29 cellular contexts compared by ENCODE assay signal in the genomic region with DNA sequence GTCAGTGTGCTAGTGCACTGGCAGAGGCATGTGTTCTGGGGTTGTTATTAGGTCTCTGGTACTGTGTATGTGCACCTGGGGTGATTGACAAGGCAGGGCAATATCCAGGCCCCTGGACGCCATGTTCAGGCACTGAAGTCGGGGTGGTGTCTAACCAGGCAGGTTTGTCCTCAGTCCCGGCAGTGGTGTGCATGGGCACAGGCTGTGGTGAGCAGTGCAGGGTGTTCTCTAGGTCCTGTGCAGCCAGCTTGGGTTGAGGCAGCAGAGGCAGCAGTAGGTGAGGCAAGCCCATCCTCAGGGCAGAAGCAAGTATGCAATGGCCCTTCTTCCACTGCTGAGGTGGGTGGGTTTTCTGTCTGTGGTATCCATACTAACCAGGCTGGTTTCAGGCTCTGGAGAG.
"Had no signal": no experiment of that assay in that cellular context is flagged by ENCODE, and none has a peak within 500 bp of the region (broad histone marks: within the 10 kb centered on the region; RNA-seq: fewer than 3 reads in every experiment).

No MANE protein-coding gene starts in this region.

- H2AFZ ChIP-seq: hepatocyte, parathyroid adenoma had no signal

- H3K27me3 ChIP-seq: ascending aorta, gastrocnemius medialis, hepatocyte, right atrium auricular region, stomach, thyroid gland had no signal

- FAIRE-seq: TTC549, urothelium cell line had no signal

- H3K27me3 Mint-ChIP-seq: activated naive CD8-positive, alpha-beta T cell treated with anti-CD3 and anti-CD28 coated beads, Interleukin-2, amount 10 ng/mL, durations not matched to agents 7 days and 5 days had no signal

- H3K36me3 Mint-ChIP-seq: activated naive CD8-positive, alpha-beta T cell treated with anti-CD3 and anti-CD28 coated beads, Interleukin-2, amount 10 ng/mL, durations not matched to agents 7 days and 5 days; mesothelial cell of epicardium; naive B cell; stimulated activated naive B cell treated with anti-CD40 and anti-IgM and Interleukin-4, amounts not matched to agents 10 μg/mL and 1 μg/mL and 100 μg/mL, for 72 hours had no signal

- DNase-seq: activated CD4-positive, alpha-beta T cell treated with anti-CD3 and anti-CD28 coated beads for 48 hours; activated CD4-positive, alpha-beta T cell treated with anti-CD3 and anti-CD28 coated beads, Interleukin-2, amount 50 U/mL, for 48 hours; activated CD8-positive, alpha-beta memory T cell treated with anti-CD3 and anti-CD28 coated beads for 24 hours; activated effector memory CD4-positive, alpha-beta T cell treated with anti-CD3 and anti-CD28 coated beads, Interleukin-2, amount 50 U/mL, for 16 hours; activated naive CD4-positive, alpha-beta T cell treated with anti-CD3 and anti-CD28 coated beads for 36 hours; activated naive CD8-positive, alpha-beta T cell treated with anti-CD3 and anti-CD28 coated beads, Interleukin-2, amount 10 ng/mL, durations not matched to agents 7 days and 5 days; central memory CD4-positive, alpha-beta T cell; effector CD8-positive, alpha-beta T cell; gastrocnemius medialis; left cardiac atrium; mammary epithelial cell; naive B cell; occipital lobe; stimulated activated CD4-positive, alpha-beta T cell treated with anti-CD3 and anti-CD28 coated beads, Interleukin-1b, Interleukin-23, amount 100 ng/mL, for 48 hours; stimulated activated CD4-positive, alpha-beta T cell treated with anti-CD3 and anti-CD28 coated beads, Interleukin-4, amount 100 ng/mL, for 4 hours; stimulated activated CD8-positive, alpha-beta memory T cell treated with anti-CD3 and anti-CD28 coated beads, Interleukin-4, amount 100 ng/mL, for 48 hours; stimulated activated naive B cell treated with anti-CD40 and anti-IgM and Interleukin-4, amounts not matched to agents 10 μg/mL and 1 μg/mL and 100 μg/mL, for 72 hours; stomach; thyroid gland; WERI-Rb-1 had no signal

- H3K79me2 ChIP-seq: hepatocyte, parathyroid adenoma had no signal

- H3K36me3 ChIP-seq: ascending aorta, gastrocnemius medialis, right atrium auricular region, stomach, thyroid gland, WERI-Rb-1 had no signal

- H3K27ac ChIP-seq: ascending aorta, gastrocnemius medialis, hepatocyte, parathyroid adenoma, right atrium auricular region, stomach, thyroid gland, WERI-Rb-1 had no signal

- H3K4me3 Mint-ChIP-seq: activated naive CD4-positive, alpha-beta T cell treated with anti-CD3 and anti-CD28 coated beads for 36 hours; activated naive CD8-positive, alpha-beta T cell treated with anti-CD3 and anti-CD28 coated beads, Interleukin-2, amount 10 ng/mL, durations not matched to agents 7 days and 5 days; mesothelial cell of epicardium; stimulated activated naive B cell treated with anti-CD40 and anti-IgM and Interleukin-4, amounts not matched to agents 10 μg/mL and 1 μg/mL and 100 μg/mL, for 72 hours had no signal

- H3K4me2 ChIP-seq: hepatocyte, smooth muscle cell had no signal

- H3K4me3 ChIP-seq: ascending aorta, gastrocnemius medialis, hepatocyte, right atrium auricular region, smooth muscle cell, stomach, thyroid gland had no signal

- H3K4me1 Mint-ChIP-seq: activated naive CD8-positive, alpha-beta T cell treated with anti-CD3 and anti-CD28 coated beads, Interleukin-2, amount 10 ng/mL, durations not matched to agents 7 days and 5 days; naive B cell had no signal

- H3K9me3 Mint-ChIP-seq: activated naive CD8-positive, alpha-beta T cell treated with anti-CD3 and anti-CD28 coated beads, Interleukin-2, amount 10 ng/mL, durations not matched to agents 7 days and 5 days had no signal

- H3K9me3 ChIP-seq: gastrocnemius medialis, thyroid gland had no signal

- ATAC-seq: activated CD4-positive, CD25-positive, alpha-beta regulatory T cell treated with anti-CD3 and anti-CD28 coated beads, Interleukin-2, amount 50 U/mL, for 24 hours; gastrocnemius medialis; left cardiac atrium had no signal

- H3K4me1 ChIP-seq: ascending aorta, gastrocnemius medialis, parathyroid adenoma, right atrium auricular region, stomach, thyroid gland had no signal

- H3K9ac ChIP-seq: parathyroid adenoma had no signal

- H3K27ac Mint-ChIP-seq: activated naive CD4-positive, alpha-beta T cell treated with anti-CD3 and anti-CD28 coated beads for 36 hours; activated naive CD8-positive, alpha-beta T cell treated with anti-CD3 and anti-CD28 coated beads, Interleukin-2, amount 10 ng/mL, durations not matched to agents 7 days and 5 days; mesothelial cell of epicardium; naive B cell; stimulated activated naive B cell treated with anti-CD40 and anti-IgM and Interleukin-4, amounts not matched to agents 10 μg/mL and 1 μg/mL and 100 μg/mL, for 72 hours had no signal
